ENCODE assay signal across 8 cellular contexts in genomic region chr9:34374905-34375552, GRCh38. TPM values are rescaled to one million over a fixed set of nuclear protein-coding genes. Genes with fewer than 3 reads are reported as not detected.
DNase-seq lines count a peak whose midpoint lies in the region; ATAC-seq, FAIRE-seq and TF ChIP-seq lines count a peak whose summit lies in the region.

No MANE protein-coding gene starts in this region.

- H3K27me3 ChIP-seq in H9 (ENCODE audit: insufficient read depth, low read length) (no peaks in the 10 kb centered on the region; the same call in 1 of the 2 replicates), pancreas (no peaks in the 10 kb centered on the region)

- no peak overlapping the region for H2BK15ac ChIP-seq in H9 (ENCODE audit: low read depth, low read length)

- H3K9me3 ChIP-seq in H9 (ENCODE audit: control insufficient read depth, low read depth, low read length) (no peaks in the 10 kb centered on the region), pancreas (no peaks in the 10 kb centered on the region)

- H2BK12ac ChIP-seq in H9 (ENCODE audit: insufficient read length, low read depth, low read length), result no peak overlapping the region

- DNase-seq in H9 (peak; percentile 66), NCI-H524 treated with DMSO at 0.1 percent for 48 hours (lab: John Stamatoyannopoulos, UW) (peak; percentile 81), ecto neural progenitor cell (ENCODE audit: low spot score) (peak; percentile 41), pancreas (peak; percentile 70 to 82 (median 78)), dedifferentiated amniotic fluid mesenchymal stem cell (ENCODE audit: extremely low spot score) (no peak), omental fat pad (ENCODE audit: low spot score) (no peak)

- no peak overlapping the region for H2BK120ac ChIP-seq in H9 (ENCODE audit: low read depth, low read length, poor library complexity, severe bottlenecking)

- H3K9me3 Mint-ChIP-seq in H9, result no peaks in the 10 kb centered on the region; a peak in 1 of 5 replicates

- H4K91ac ChIP-seq in H9 (ENCODE audit: insufficient read length, low read depth, low read length), result no peak overlapping the region

- peaks cover 19 to 20% (median 19%) of the 10 kb centered on the region in 3 experiments; a peak in 6 of 7 replicates for H3K36me3 Mint-ChIP-seq in H9 (ENCODE audit: insufficient read depth in 1 of 3, low read depth in 3 of 3)

- H3K4ac ChIP-seq in H9 (ENCODE audit: low read depth, low read length), result no peak overlapping the region

- no peak overlapping the region for H2BK5ac ChIP-seq in H9 (ENCODE audit: insufficient read length, low read length)

- H2BK20ac ChIP-seq in H9 (ENCODE audit: low read depth, low read length, poor library complexity, severe bottlenecking), result no peak overlapping the region

- no peak overlapping the region for H4K5ac ChIP-seq in H9 (ENCODE audit: insufficient read length, low read depth, low read length)

- peaks cover 23% of the 10 kb centered on the region for H3K27me3 Mint-ChIP-seq in H9 (ENCODE audit: low read depth)

- H4K8ac ChIP-seq in H9 (replicated peaks; ENCODE audit: insufficient read length, low read depth, low read length), result no peak overlapping the region

- no peaks in the 10 kb centered on the region for H4K20me1 ChIP-seq in H9 (ENCODE audit: control insufficient read depth, insufficient read depth, insufficient read length)

- peaks cover 0 to 23% (median 6%) of the 10 kb centered on the region in 3 donors for H3K36me3 ChIP-seq in pancreas

- H3K4me2 ChIP-seq in H9 (ENCODE audit: insufficient read depth, insufficient read length, low read length), result no peak overlapping the region

- FAIRE-seq in pancreas (lab: Jason Lieb, UNC), result peak; percentile 23

- WGBS in H9 (ENCODE audit: extremely low coverage, insufficient read length, low lambda C conversion rate), result no CpG with 5 or more reads among the region's 5 CpGs
- WGBS in pancreas, 2 donors, result 10 to 14% methylated on average over 5 of the region's 5 CpGs

- TF ChIP-seq CTCF in H9 (conservative IDR thresholded peaks at IDR 0.05), result peak; percentile 15; the same call in 1 of the 3 replicates
- TF ChIP-seq CTCF in pancreas (IDR thresholded peaks at IDR 0.05), result no peak
- TF ChIP-seq CTCF in omental fat pad (IDR thresholded peaks at IDR 0.05), result no peak

- no peak overlapping the region for H3K27ac ChIP-seq in H9 (ENCODE audit: insufficient read length, low read depth, low read length)
- peak overlapping the region; percentile 22 to 91 (median 69) for H3K27ac ChIP-seq in pancreas

- no peak overlapping the region for H2AK5ac ChIP-seq in H9 (ENCODE audit: insufficient read length, low read length)

- H3K4me1 Mint-ChIP-seq in H9, result peaks cover 18 to 27% of the 10 kb centered on the region in 2 experiments

- H3K79me1 ChIP-seq in H9 (ENCODE audit: insufficient read depth, low read depth, low read length, poor library complexity, severe bottlenecking), result no peaks in the 10 kb centered on the region

- no peak overlapping the region for H3K14ac ChIP-seq in H9 (ENCODE audit: insufficient read depth, low read length)

- ATAC-seq in pancreas (peak; percentile 36 to 62 (median 54)), HG03139 (IDR thresholded peaks at IDR 0.05; ENCODE audit: unreplicated experiment) (no peak), omental fat pad (ENCODE audit: low FRiP score) (no peak), GM19463 (IDR thresholded peaks at IDR 0.05; ENCODE audit: unreplicated experiment) (no peak)

- H3K56ac ChIP-seq in H9 (ENCODE audit: insufficient read length, low read depth, low read length), result no peak overlapping the region

- H3T11ph ChIP-seq in H9 (ENCODE audit: low read length), result no peak overlapping the region

- H3K23me2 ChIP-seq in H9 (ENCODE audit: insufficient read length, low read depth, low read length, poor library complexity, severe bottlenecking), result peaks cover 21% of the 10 kb centered on the region

- H3K4me3 ChIP-seq in pancreas, result peak overlapping the region in 1 of 4 donors; percentile 73

- H3K27ac Mint-ChIP-seq in H9, result no peak overlapping the region

- intact Hi-C loops in pancreas (cut with DNase I), result loop anchor here in 1 of 3 donors (5.0 kb wide), 1 partner anchor 43 kb away; no protein-coding TSS in a partner anchor

- H3K9ac ChIP-seq in H9 (ENCODE audit: extremely low read depth, insufficient read length, low read length), result no peak overlapping the region

- H3K23ac ChIP-seq in H9 (ENCODE audit: insufficient read length, low read depth, low read length), result no peak overlapping the region

- H3K4me1 ChIP-seq in H9 (ENCODE audit: insufficient read depth, low read length), result 0 out of 2 replicates have a peak, but pooled peaks cover 4% of the 10 kb centered on the region
- H3K4me1 ChIP-seq in pancreas, result peaks cover 11 to 21% (median 11%) of the 10 kb centered on the region in 3 donors

- no peak overlapping the region for H2AFZ ChIP-seq in H9 (ENCODE audit: low read length)

- H3K4me3 Mint-ChIP-seq in H9, result peak overlapping the region; percentile 82 to 96

- H3K79me2 ChIP-seq in H9 (ENCODE audit: insufficient read depth, low read length), result no peaks in the 10 kb centered on the region

- no peak overlapping the region for H3K18ac ChIP-seq in H9 (ENCODE audit: insufficient read length, low read depth, low read length)

RNA-seq across cellular contexts. Expression of gene MYORG, which starts 1.7 kb away (rescaled TPM):
- 5.6 and 5.7 TPM in 2 replicates for total RNA-seq in H9 (2021)
- 10 to 100 TPM in 4 of 6 donors, 1 to 10 TPM in 2; 4.0 to 17.5 (median 10.8) TPM for total RNA-seq in pancreas
- 1 to 10 TPM; 1.8 to 2.3 TPM for polyA plus RNA-seq in pancreas
- total RNA-seq in omental fat pad, result 10 to 100 TPM in 2 of 4 donors, 1 to 10 TPM in 2; 7.6 to 18.8 (median 10.7) TPM

RNA-seq across cellular contexts. Expression of gene NUDT2, which starts 45.7 kb away (rescaled TPM):
- total RNA-seq in H9 (2021), result 13.5 and 14.1 TPM in 2 replicates
- total RNA-seq in pancreas, result 10 to 100 TPM in 5 of 6 donors, 1 to 10 TPM in 1; 9.7 to 16.8 (median 13.2) TPM
- polyA plus RNA-seq in pancreas, result 10 to 100 TPM; 13.7 to 32.6 TPM
- total RNA-seq in omental fat pad, result 10 to 100 TPM in 3 of 4 donors, 1 to 10 TPM in 1; 6.6 to 30.4 (median 19.1) TPM

RNA-seq across cellular contexts. Expression of gene KIF24, which starts 46.0 kb away (rescaled TPM):
- total RNA-seq in H9 (2021) (3.7 and 4.0 TPM in 2 replicates), pancreas (under 1 TPM; 0.37 to 0.69 (median 0.48) TPM), omental fat pad (1 to 10 TPM in 1 of 4 donors, under 1 TPM in 3; 0.44 to 1.1 (median 0.64) TPM)
- under 1 TPM; 0.38 to 0.52 TPM for polyA plus RNA-seq in pancreas

Comparison
In these comparisons a context has a peak if more than half of its experiments do, and no peak if none do; other contexts are left out.
1. DNase-seq: peak in H9 (single experiment), NCI-H524 treated with DMSO at 0.1 percent for 48 hours (single experiment), ecto neural progenitor cell (single experiment) and pancreas (6 of 6); none in dedifferentiated amniotic fluid mesenchymal stem cell (single experiment) and omental fat pad (single experiment).
2. ATAC-seq: peak in pancreas (4 of 4); none in HG03139 (single experiment), omental fat pad (single experiment) and GM19463 (single experiment).